ENCODE assay signal across 8 cellular contexts in the genomic region with DNA sequence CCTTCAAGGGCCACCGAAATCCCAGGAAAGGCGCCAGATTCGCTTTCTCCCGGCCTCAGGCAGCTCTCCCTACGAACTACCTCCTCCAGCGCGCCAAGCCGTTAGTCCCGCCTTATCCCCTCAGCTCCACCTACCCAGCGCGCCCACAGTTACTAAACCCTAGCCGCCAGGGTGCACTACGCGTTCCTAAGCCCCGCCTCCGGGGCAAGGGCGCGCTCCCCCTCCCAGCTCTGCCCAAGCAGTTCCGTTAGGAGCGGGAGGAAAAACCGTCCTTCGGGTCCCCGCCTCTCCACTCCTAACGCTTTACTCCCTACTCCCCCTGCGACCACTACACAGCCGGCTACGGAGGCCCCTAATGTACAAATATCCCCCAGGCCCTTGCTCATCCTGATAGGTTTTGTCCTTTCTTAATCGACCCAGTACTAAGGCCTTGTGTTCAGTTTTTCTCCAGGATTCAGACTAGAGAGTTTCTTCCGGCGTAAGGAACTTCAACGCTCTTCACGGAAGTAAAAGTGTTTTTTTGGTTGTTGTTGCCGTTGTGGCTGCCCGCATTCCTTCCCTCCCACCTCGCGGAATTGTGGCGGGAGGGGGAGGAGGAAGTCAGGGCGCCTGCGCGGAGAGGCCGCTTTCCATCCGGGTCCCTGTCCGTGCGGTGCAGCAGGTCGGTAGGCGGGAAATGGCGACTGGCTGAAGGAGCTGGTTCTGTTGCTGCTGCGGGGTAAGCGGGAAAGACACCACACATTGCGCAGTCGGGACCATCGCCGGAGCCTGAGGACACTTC. TPM values are rescaled to one million over a fixed set of nuclear protein-coding genes. Genes with fewer than 3 reads are reported as not detected.
DNase-seq lines count a peak whose midpoint lies in the region; ATAC-seq and TF ChIP-seq lines count a peak whose summit lies in the region.

CTDSPL2 (plus strand) TSS at position 655 of the 781 bp plus-strand sequence. CDS start 31,386 bp downstream, outside the sequence.

- no peaks in the 10 kb centered on the region for H3K36me3 ChIP-seq in osteoblast (ENCODE audit: insufficient read depth, low read length)
- H3K36me3 ChIP-seq in thoracic aorta: no peaks in the 10 kb centered on the region

- peak within 1 kb of the TSS; percentile 81 for H3K4me2 ChIP-seq in osteoblast (ENCODE audit: insufficient read depth, low read length)

- peak; percentile 96 for ATAC-seq in HG02642 (IDR thresholded peaks at IDR 0.05; ENCODE audit: poor library complexity, unreplicated experiment)
- ATAC-seq in thoracic aorta (ENCODE audit: insufficient number of reproducible peaks, low FRiP score, low read depth): peak; percentile 97

- no peaks in the 10 kb centered on the region for H3K27me3 ChIP-seq in osteoblast (ENCODE audit: insufficient read depth, low read length)
- H3K27me3 ChIP-seq in thoracic aorta (replicated peaks; ENCODE audit: insufficient read depth): no peaks in the 10 kb centered on the region

- H3K9me3 ChIP-seq in osteoblast (ENCODE audit: low read depth, low read length) (no peaks in the 10 kb centered on the region), thoracic aorta (no peaks in the 10 kb centered on the region)

- DNase-seq in GM12865 (ENCODE audit: low read depth): peak; percentile 98
- peak; percentile 90 for DNase-seq in NCI-H1105 (lab: John Stamatoyannopoulos, UW)
- DNase-seq in SKM-1 treated with dmso at 0.1 percent for 144 hours (lab: John Stamatoyannopoulos, UW; ENCODE audit: unreplicated experiment): peak; percentile 97
- peak; percentile 99 for DNase-seq in glomerular visceral epithelial cell (ENCODE audit: extremely low spot score)
- DNase-seq in osteoblast (ENCODE audit: insufficient read length, low spot score, missing footprints): peak; percentile 94
- DNase-seq in thoracic aorta (ENCODE audit: low spot score): peak; percentile 92

- TF ChIP-seq CTCF in GM12865 (IDR thresholded peaks at IDR 0.05; ENCODE audit: insufficient read depth, low read depth, low read length, missing control alignments) (no peak), osteoblast (IDR thresholded peaks at IDR 0.05; ENCODE audit: extremely low read depth, low read depth, low read length) (peak; percentile 24), thoracic aorta (IDR thresholded peaks at IDR 0.05) (peak; percentile 31)

- peak within 1 kb of the TSS; percentile 91 for H2AFZ ChIP-seq in osteoblast (ENCODE audit: low read length)

- peak within 1 kb of the TSS; percentile 95 for H3K27ac ChIP-seq in osteoblast (ENCODE audit: low read depth, low read length)
- peak within 1 kb of the TSS; percentile 94 to 99 for H3K27ac ChIP-seq in thoracic aorta

- peak within 1 kb of the TSS; percentile 98 for H3K27ac Mint-ChIP-seq in activated naive CD8-positive, alpha-beta T cell

- H3K36me3 Mint-ChIP-seq in activated naive CD8-positive, alpha-beta T cell: no peaks in the 10 kb centered on the region

- peaks cover 46% of the 10 kb centered on the region for H3K79me2 ChIP-seq in osteoblast (ENCODE audit: insufficient read depth, low read length)

- peaks cover 6% of the 10 kb centered on the region for H4K20me1 ChIP-seq in osteoblast (ENCODE audit: insufficient read depth, low read length)

- H3K4me1 Mint-ChIP-seq in activated naive CD8-positive, alpha-beta T cell (ENCODE audit: low read depth): peaks cover 53% of the 10 kb centered on the region

- H3K4me3 ChIP-seq in GM12865 (ENCODE audit: low read depth, low read length) (peak within 1 kb of the TSS; percentile 99), osteoblast (ENCODE audit: insufficient read depth, low read length) (peak within 1 kb of the TSS; percentile 85), thoracic aorta (peak within 1 kb of the TSS; percentile 80)

- H3K27me3 Mint-ChIP-seq in activated naive CD8-positive, alpha-beta T cell: no peaks in the 10 kb centered on the region

- no peaks in the 10 kb centered on the region for H3K9me3 Mint-ChIP-seq in activated naive CD8-positive, alpha-beta T cell (ENCODE audit: low read depth)

- H3K4me1 ChIP-seq in osteoblast (ENCODE audit: insufficient read depth, low read length): peaks cover 11% of the 10 kb centered on the region
- H3K4me1 ChIP-seq in thoracic aorta (ENCODE audit: control insufficient read depth in 1 of 2, low read depth in 2 of 2): peaks cover 14 to 32% of the 10 kb centered on the region in 2 donors

- H3K4me3 Mint-ChIP-seq in activated naive CD8-positive, alpha-beta T cell: peak within 1 kb of the TSS; percentile 96

RNA-seq across cellular contexts. Expression of gene CTDSPL2, which starts in this region (rescaled TPM):
- total RNA-seq in osteoblast: 59.5 and 75.3 TPM in 2 replicates
- total RNA-seq in thoracic aorta: 10 to 100 TPM; 30.9 to 64.5 TPM

Comparison
In these comparisons a context has a peak if more than half of its experiments do, and no peak if none do; other contexts are left out.
1. Peak in every context shown above with its lines: DNase-seq, ATAC-seq, H3K4me3 ChIP-seq and H3K27ac ChIP-seq.